In the genomic region with DNA sequence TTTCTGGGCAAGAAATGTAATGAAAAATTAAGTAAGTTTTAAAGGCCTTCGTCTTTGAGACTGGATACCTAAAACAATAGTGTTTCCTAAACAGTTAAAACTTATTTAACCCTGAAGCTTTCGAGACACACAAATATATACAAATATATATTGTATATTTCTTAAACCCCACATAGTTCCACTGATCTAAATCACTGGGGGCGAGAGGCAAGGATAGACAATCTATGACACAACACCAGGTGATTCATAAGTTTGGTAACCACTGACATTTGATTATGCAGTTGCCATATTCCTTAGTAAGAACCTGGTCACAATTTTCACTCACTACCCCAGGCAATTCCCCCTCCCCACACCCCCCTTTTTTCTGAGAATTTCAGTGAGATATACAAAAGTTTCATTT, we compare ENCODE assay signal across 8 cellular contexts. TPM values are rescaled to one million over a fixed set of nuclear protein-coding genes. Genes with fewer than 3 reads are reported as not detected.
A peak's percentile ranks its signal among the peaks of the same experiment; 100 is the strongest.
DNase-seq lines count a peak whose midpoint lies in the region; ATAC-seq and TF ChIP-seq lines count a peak whose summit lies in the region.

No MANE protein-coding gene starts in this region.

- H3K27me3 ChIP-seq in AG04450 (ENCODE audit: control insufficient read depth, insufficient read depth, low read length) (no peaks in the 10 kb centered on the region), tibial artery (no peaks in the 10 kb centered on the region)

- peak in 1 of 2 donors; percentile 16 for ATAC-seq in activated naive CD4-positive, alpha-beta T cell treated with anti-CD3 and anti-CD28 coated beads, Interleukin-2, amount 50 U/mL, for 72 hours
- no peak for ATAC-seq in GM21825 (IDR thresholded peaks at IDR 0.05; ENCODE audit: unreplicated experiment)
- no peak for ATAC-seq in HG03175 (IDR thresholded peaks at IDR 0.05; ENCODE audit: unreplicated experiment)
- no peak for ATAC-seq in GM19395 (IDR thresholded peaks at IDR 0.05; ENCODE audit: unreplicated experiment)

- TF ChIP-seq CTCF in AG04450 (IDR thresholded peaks at IDR 0.05; ENCODE audit: low read depth, low read length) (no peak), tibial artery (IDR thresholded peaks at IDR 0.05) (no peak)

- intact Hi-C loops in tibial artery (cut with DNase I; ENCODE audit: low total_unique reads): no loop called here

- no peaks in the 10 kb centered on the region for H3K36me3 ChIP-seq in tibial artery

- peaks cover 0 to 26% of the 10 kb centered on the region in 2 donors for H3K36me3 Mint-ChIP-seq in activated naive CD4-positive, alpha-beta T cell treated with anti-CD3 and anti-CD28 coated beads, Interleukin-2, amount 50 U/mL, for 72 hours
- peaks cover 0 to 8% (median 0%) of the 10 kb centered on the region in 3 donors for H3K36me3 Mint-ChIP-seq in immature natural killer cell

- POLR2A ChIA-PET in AG04450 (lab: Yijun Ruan, JAX): interaction anchor here (3.1 kb wide), 1 partner anchor 43 kb away, joined by 38 read pairs; a partner anchor contains a TSS

- H3K9me3 Mint-ChIP-seq in activated naive CD4-positive, alpha-beta T cell treated with anti-CD3 and anti-CD28 coated beads, Interleukin-2, amount 50 U/mL, for 72 hours: peaks cover 0 to 3% of the 10 kb centered on the region in 2 donors
- no peaks in the 10 kb centered on the region for H3K9me3 Mint-ChIP-seq in immature natural killer cell

- H3K27ac Mint-ChIP-seq in activated naive CD4-positive, alpha-beta T cell treated with anti-CD3 and anti-CD28 coated beads, Interleukin-2, amount 50 U/mL, for 72 hours: peak overlapping the region; percentile 92 to 97
- peak overlapping the region; percentile 86 to 91 (median 88) for H3K27ac Mint-ChIP-seq in immature natural killer cell

- H3K4me1 ChIP-seq in tibial artery: peaks cover 0 to 43% (median 28%) of the 10 kb centered on the region in 4 donors

- H3K27me3 Mint-ChIP-seq in immature natural killer cell (ENCODE audit: low read depth in 3 of 3): peaks cover 0 to 4% (median 3%) of the 10 kb centered on the region in 3 donors

- peak overlapping the region; percentile 84 to 90 (median 85) for H3K4me3 Mint-ChIP-seq in immature natural killer cell

- H3K4me3 ChIP-seq in AG04450 (ENCODE audit: low read depth, low read length) (peak overlapping the region; percentile 69), tibial artery (peak overlapping the region; percentile 57 to 63)

- peaks cover 46 to 59% of the 10 kb centered on the region in 2 donors for H3K4me1 Mint-ChIP-seq in immature natural killer cell

- no peaks in the 10 kb centered on the region for H3K9me3 ChIP-seq in AG04450 (ENCODE audit: control insufficient read depth, insufficient read depth, low read length)
- no peaks in the 10 kb centered on the region for H3K9me3 ChIP-seq in tibial artery

- DNase-seq in AG04450 (ENCODE audit: low read depth, low spot score): no peak
- DNase-seq in HT1080 (ENCODE audit: low read depth): peak; percentile 74
- peak in 1 of 2 donors; percentile 12 for DNase-seq in activated naive CD4-positive, alpha-beta T cell treated with anti-CD3 and anti-CD28 coated beads, Interleukin-2, amount 50 U/mL, for 72 hours (ENCODE audit: low spot score in 2 of 2)
- no peak for DNase-seq in immature natural killer cell
- no peak for DNase-seq in tibial artery

- H3K27ac ChIP-seq in AG04450 (ENCODE audit: low read depth, low read length): no peak overlapping the region
- peak overlapping the region in 1 of 2 donors; percentile 82 for H3K27ac ChIP-seq in tibial artery

- CTCF ChIA-PET in AG04450 (lab: Charles Lee): interaction anchor here (0.9 to 1.2 kb wide), 2 partner anchors 44 to 98 kb away, joined by 3 to 4 read pairs; a partner anchor contains a TSS

RNA-seq across cellular contexts. Expression of gene BOLA1, which starts 55.3 kb away (rescaled TPM):
- 10.1 and 11.8 TPM in 2 replicates for polyA plus RNA-seq in AG04450 (2011; rRNA removed)
- 0.69 and 1.5 TPM in 2 replicates for polyA minus RNA-seq in AG04450 (2011; rRNA and poly(A)+ RNA removed)
- total RNA-seq in HT1080 (2014; rRNA removed; shearing (Covaris generic)): 15.1 and 19.2 TPM in 2 replicates
- polyA plus RNA-seq in HT1080 (2015; cell fraction: cytosol; rRNA removed): 21.2 and 24.7 TPM in 2 replicates
- 14.8 and 21.1 TPM in 2 replicates for polyA plus RNA-seq in HT1080 (2015; cell fraction: nucleus; rRNA removed)
- total RNA-seq in activated naive CD4-positive, alpha-beta T cell treated with anti-CD3 and anti-CD28 coated beads, Interleukin-2, amount 50 U/mL, for 72 hours: 10 to 100 TPM; 19.4 to 28.7 TPM
- 10 to 100 TPM; 12.6 to 35.2 (median 30.4) TPM for polyA plus RNA-seq in immature natural killer cell
